ENCODE assay signal across 1 cellular context in the genomic region with DNA sequence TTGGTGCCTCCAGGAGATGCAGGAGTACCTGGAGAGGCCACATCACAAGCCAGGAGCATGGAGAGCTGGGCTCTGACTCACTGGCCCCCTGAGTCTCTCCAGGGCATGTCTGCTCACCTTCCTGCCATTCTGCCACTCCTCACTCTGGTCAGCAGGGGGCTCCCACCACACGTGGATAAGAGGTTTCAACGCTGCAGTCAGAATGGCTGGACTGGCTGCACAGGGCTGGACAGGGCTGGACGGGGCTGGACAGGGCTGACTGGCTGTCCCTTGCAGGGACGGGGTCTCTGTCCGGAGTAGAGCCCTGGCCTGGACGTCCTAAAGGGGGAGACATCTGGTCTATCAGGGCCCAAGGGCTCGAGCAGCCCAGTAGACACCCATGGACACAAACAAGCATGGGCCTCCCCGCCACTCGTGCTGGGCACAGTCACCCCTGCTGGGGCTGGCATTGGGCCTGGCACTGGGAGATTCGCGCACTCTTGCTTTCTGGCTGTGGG.
TF ChIP-seq lines count a peak whose summit lies in the region.

No MANE protein-coding gene starts in this region.

TF ChIP-seq in HepG2, 621 proteins besides CTCF, POLR2A, EP300 and RAD21 (continued from another document):
- TF ChIP-seq, protein P1, sequence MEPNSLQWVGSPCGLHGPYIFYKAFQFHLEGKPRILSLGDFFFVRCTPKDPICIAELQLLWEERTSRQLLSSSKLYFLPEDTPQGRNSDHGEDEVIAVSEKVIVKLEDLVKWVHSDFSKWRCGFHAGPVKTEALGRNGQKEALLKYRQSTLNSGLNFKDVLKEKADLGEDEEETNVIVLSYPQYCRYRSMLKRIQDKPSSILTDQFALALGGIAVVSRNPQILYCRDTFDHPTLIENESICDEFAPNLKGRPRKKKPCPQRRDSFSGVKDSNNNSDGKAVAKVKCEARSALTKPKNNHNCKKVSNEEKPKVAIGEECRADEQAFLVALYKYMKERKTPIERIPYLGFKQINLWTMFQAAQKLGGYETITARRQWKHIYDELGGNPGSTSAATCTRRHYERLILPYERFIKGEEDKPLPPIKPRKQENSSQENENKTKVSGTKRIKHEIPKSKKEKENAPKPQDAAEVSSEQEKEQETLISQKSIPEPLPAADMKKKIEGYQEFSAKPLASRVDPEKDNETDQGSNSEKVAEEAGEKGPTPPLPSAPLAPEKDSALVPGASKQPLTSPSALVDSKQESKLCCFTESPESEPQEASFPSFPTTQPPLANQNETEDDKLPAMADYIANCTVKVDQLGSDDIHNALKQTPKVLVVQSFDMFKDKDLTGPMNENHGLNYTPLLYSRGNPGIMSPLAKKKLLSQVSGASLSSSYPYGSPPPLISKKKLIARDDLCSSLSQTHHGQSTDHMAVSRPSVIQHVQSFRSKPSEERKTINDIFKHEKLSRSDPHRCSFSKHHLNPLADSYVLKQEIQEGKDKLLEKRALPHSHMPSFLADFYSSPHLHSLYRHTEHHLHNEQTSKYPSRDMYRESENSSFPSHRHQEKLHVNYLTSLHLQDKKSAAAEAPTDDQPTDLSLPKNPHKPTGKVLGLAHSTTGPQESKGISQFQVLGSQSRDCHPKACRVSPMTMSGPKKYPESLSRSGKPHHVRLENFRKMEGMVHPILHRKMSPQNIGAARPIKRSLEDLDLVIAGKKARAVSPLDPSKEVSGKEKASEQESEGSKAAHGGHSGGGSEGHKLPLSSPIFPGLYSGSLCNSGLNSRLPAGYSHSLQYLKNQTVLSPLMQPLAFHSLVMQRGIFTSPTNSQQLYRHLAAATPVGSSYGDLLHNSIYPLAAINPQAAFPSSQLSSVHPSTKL (CRISPR knock-in tag; IDR thresholded peaks at IDR 0.05) = peak; percentile 29; the same call in 1 of the 2 replicates
- TF ChIP-seq ERF (CRISPR knock-in tag; IDR thresholded peaks at IDR 0.05) (0 out of 2 replicates have a peak, but pooled peaks have one; percentile 58), ZNF552 (CRISPR knock-in tag; IDR thresholded peaks at IDR 0.05; ENCODE audit: borderline replicate concordance) (0 out of 2 replicates have a peak, but pooled peaks have one; percentile 32), KDM2A (CRISPR knock-in tag; IDR thresholded peaks at IDR 0.05; ENCODE audit: borderline replicate concordance, low read depth) (peak; percentile 70), KLF6 (CRISPR knock-in tag; IDR thresholded peaks at IDR 0.05) (no peak), ZNF296 (CRISPR knock-in tag; conservative IDR thresholded peaks at IDR 0.05) (peak; percentile 68; the same call in 1 of the 2 replicates), IRF2 (CRISPR knock-in tag; IDR thresholded peaks at IDR 0.05) (peak; percentile 71; the same call in 1 of the 2 replicates), ZBTB21 (CRISPR knock-in tag; IDR thresholded peaks at IDR 0.05) (no peak), ZSCAN21 (CRISPR knock-in tag; IDR thresholded peaks at IDR 0.05; ENCODE audit: borderline replicate concordance) (peak; percentile 41; the same call in 1 of the 2 replicates), HNRNPK (IDR thresholded peaks at IDR 0.05; ENCODE audit: low read depth, low read length, poor library complexity, severe bottlenecking) (no peak), GATA4 (IDR thresholded peaks at IDR 0.05; ENCODE audit: borderline replicate concordance, low read depth) (no peak), RARA (CRISPR knock-in tag; IDR thresholded peaks at IDR 0.05) (peak; percentile 12; the same call in 1 of the 2 replicates), SP4 (CRISPR knock-in tag; IDR thresholded peaks at IDR 0.05) (no peak), YEATS2 (CRISPR knock-in tag; IDR thresholded peaks at IDR 0.05; ENCODE audit: borderline replicate concordance) (0 out of 2 replicates have a peak, but pooled peaks have one; percentile 23), MAZ (IDR thresholded peaks at IDR 0.05; ENCODE audit: borderline replicate concordance, low read depth, low read length) (no peak), MAZ (CRISPR knock-in tag; IDR thresholded peaks at IDR 0.05; ENCODE audit: low read depth) (0 out of 2 replicates have a peak, but pooled peaks have one; percentile 24), YY1 (IDR thresholded peaks at IDR 0.05; ENCODE audit: insufficient read depth, insufficient replicate concordance, low read depth, low read length) (peak; percentile 53), ARHGAP35 (CRISPR knock-in tag; IDR thresholded peaks at IDR 0.05; ENCODE audit: borderline replicate concordance) (no peak), STAG1 (CRISPR knock-in tag; IDR thresholded peaks at IDR 0.05) (peak; percentile 98), KDM3A (CRISPR knock-in tag; IDR thresholded peaks at IDR 0.05; ENCODE audit: low read depth) (peak; percentile 61; the same call in 1 of the 2 replicates), XRCC5 (optimal IDR thresholded peaks at IDR 0.05; ENCODE audit: low read length) (peak; percentile 69), ZFP82 (CRISPR knock-in tag; IDR thresholded peaks at IDR 0.05; ENCODE audit: borderline replicate concordance) (no peak), ZNF263 (CRISPR knock-in tag; IDR thresholded peaks at IDR 0.05) (0 out of 2 replicates have a peak, but pooled peaks have one; percentile 63)
- TF ChIP-seq, protein P2, sequence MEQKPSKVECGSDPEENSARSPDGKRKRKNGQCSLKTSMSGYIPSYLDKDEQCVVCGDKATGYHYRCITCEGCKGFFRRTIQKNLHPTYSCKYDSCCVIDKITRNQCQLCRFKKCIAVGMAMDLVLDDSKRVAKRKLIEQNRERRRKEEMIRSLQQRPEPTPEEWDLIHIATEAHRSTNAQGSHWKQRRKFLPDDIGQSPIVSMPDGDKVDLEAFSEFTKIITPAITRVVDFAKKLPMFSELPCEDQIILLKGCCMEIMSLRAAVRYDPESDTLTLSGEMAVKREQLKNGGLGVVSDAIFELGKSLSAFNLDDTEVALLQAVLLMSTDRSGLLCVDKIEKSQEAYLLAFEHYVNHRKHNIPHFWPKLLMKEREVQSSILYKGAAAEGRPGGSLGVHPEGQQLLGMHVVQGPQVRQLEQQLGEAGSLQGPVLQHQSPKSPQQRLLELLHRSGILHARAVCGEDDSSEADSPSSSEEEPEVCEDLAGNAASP (CRISPR knock-in tag; IDR thresholded peaks at IDR 0.05; ENCODE audit: borderline replicate concordance) = 0 out of 2 replicates have a peak, but pooled peaks have one; percentile 13
- TF ChIP-seq, protein P3, sequence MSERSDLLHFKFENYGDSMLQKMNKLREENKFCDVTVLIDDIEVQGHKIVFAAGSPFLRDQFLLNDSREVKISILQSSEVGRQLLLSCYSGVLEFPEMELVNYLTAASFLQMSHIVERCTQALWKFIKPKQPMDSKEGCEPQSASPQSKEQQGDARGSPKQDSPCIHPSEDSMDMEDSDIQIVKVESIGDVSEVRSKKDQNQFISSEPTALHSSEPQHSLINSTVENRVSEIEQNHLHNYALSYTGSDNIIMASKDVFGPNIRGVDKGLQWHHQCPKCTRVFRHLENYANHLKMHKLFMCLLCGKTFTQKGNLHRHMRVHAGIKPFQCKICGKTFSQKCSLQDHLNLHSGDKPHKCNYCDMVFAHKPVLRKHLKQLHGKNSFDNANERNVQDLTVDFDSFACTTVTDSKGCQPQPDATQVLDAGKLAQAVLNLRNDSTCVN (CRISPR knock-in tag; IDR thresholded peaks at IDR 0.05; ENCODE audit: borderline replicate concordance) = 0 out of 2 replicates have a peak, but pooled peaks have one; percentile 60
- TF ChIP-seq, protein P4, sequence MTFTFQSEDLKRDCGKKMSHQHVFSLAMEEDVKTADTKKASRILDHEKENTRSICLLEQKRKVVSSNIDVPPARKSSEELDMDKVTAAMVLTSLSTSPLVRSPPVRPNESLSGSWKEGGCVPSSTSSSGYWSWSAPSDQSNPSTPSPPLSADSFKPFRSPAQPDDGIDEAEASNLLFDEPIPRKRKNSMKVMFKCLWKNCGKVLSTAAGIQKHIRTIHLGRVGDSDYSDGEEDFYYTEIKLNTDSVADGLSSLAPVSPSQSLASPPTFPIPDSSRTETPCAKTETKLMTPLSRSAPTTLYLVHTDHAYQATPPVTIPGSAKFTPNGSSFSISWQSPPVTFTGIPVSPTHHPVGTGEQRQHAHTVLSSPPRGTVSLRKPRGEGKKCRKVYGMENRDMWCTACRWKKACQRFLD (CRISPR knock-in tag; IDR thresholded peaks at IDR 0.05; ENCODE audit: borderline replicate concordance) = no peak
- TF ChIP-seq, protein P5, sequence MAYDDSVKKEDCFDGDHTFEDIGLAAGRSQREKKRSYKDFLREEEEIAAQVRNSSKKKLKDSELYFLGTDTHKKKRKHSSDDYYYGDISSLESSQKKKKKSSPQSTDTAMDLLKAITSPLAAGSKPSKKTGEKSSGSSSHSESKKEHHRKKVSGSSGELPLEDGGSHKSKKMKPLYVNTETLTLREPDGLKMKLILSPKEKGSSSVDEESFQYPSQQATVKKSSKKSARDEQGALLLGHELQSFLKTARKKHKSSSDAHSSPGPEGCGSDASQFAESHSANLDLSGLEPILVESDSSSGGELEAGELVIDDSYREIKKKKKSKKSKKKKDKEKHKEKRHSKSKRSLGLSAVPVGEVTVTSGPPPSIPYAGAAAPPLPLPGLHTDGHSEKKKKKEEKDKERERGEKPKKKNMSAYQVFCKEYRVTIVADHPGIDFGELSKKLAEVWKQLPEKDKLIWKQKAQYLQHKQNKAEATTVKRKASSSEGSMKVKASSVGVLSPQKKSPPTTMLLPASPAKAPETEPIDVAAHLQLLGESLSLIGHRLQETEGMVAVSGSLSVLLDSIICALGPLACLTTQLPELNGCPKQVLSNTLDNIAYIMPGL (CRISPR knock-in tag; IDR thresholded peaks at IDR 0.05; ENCODE audit: borderline replicate concordance in 1 of 2, low read depth in 1 of 2) = peak in 1 of 2 experiments; percentile 47; a peak in 1 of 4 replicates
- TF ChIP-seq, protein P6, sequence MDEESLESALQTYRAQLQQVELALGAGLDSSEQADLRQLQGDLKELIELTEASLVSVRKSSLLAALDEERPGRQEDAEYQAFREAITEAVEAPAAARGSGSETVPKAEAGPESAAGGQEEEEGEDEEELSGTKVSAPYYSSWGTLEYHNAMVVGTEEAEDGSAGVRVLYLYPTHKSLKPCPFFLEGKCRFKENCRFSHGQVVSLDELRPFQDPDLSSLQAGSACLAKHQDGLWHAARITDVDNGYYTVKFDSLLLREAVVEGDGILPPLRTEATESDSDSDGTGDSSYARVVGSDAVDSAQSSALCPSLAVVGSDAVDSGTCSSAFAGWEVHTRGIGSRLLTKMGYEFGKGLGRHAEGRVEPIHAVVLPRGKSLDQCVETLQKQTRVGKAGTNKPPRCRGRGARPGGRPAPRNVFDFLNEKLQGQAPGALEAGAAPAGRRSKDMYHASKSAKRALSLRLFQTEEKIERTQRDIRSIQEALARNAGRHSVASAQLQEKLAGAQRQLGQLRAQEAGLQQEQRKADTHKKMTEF (CRISPR knock-in tag; IDR thresholded peaks at IDR 0.05) = 0 out of 2 replicates have a peak, but pooled peaks have one; percentile 24
